ENCODE assay signal across 8 cellular contexts in the genomic region with DNA sequence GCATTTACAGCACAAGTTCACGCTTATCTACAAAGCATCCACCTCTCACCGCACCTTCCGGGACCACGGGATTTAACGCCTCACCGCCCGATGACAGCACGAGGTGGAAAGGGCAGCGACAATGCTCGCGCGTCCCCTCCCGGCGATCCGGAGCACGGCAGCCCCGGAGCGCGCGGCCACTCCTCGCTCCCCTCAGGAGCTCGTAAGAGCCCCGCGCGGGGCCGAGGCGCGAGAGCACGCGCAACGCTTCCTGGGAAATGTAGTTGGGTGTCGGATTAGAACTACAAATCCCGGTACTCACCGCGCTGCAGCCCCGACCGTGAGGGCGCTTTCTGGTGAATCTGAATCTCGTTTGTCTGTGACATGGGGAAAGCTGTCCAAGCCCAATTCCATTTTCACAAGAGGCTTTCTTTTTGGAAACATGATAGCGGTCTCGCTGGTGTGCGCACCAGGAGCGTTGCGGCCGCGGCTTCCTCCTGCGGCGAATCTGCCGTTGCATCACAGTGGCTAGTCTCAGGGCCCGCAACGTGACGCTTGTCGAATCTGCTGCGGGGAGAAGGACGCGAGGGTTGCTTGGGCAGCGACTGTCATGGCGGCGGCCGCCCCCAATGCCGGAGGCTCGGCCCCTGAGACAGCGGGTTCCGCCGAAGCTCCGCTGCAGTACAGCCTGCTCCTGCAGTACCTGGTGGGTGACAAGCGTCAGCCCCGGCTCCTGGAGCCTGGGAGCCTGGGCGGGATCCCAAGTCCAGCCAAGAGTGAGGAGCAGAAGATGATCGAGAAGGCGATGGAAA. TPM values are rescaled to one million over a fixed set of nuclear protein-coding genes. Genes with fewer than 3 reads are reported as not detected.
DNase-seq lines count a peak whose midpoint lies in the region; ATAC-seq and TF ChIP-seq lines count a peak whose summit lies in the region.

A gene (plus strand): TSS at position 576 of the 791 bp plus-strand sequence. CDS start 14 bp downstream, at position 590.

- H3K9me3 ChIP-seq in thoracic aorta = no peaks in the 10 kb centered on the region

- peaks cover 27 to 33% of the 10 kb centered on the region in 2 donors for H3K4me1 ChIP-seq in thoracic aorta (ENCODE audit: control insufficient read depth in 1 of 2, low read depth in 2 of 2)

- H3K27me3 ChIP-seq in thoracic aorta (replicated peaks; ENCODE audit: insufficient read depth) = no peaks in the 10 kb centered on the region

- no peaks in the 10 kb centered on the region for H3K27me3 Mint-ChIP-seq in activated naive CD4-positive, alpha-beta T cell treated with anti-CD3 and anti-CD28 coated beads, Interleukin-2, amount 50 U/mL, for 24 hours

- H3K4me1 Mint-ChIP-seq in activated naive CD4-positive, alpha-beta T cell treated with anti-CD3 and anti-CD28 coated beads, Interleukin-2, amount 50 U/mL, for 24 hours = peaks cover 25% of the 10 kb centered on the region

- H3K4me3 ChIP-seq in thoracic aorta = peak within 1 kb of the TSS; percentile 77

- peak; percentile 91 for TF ChIP-seq POLR2A in GM10847 (IDR thresholded peaks at IDR 0.05; ENCODE audit: extremely low read depth, insufficient read length)

- DNase-seq in NCI-H1092 (lab: John Stamatoyannopoulos, UW) (peak; percentile 90), glomerular endothelial cell (ENCODE audit: extremely low read depth, low read depth, low spot score) (peak; percentile 94), omental fat pad (ENCODE audit: low spot score) (peak; percentile 69), thoracic aorta (ENCODE audit: low spot score) (peak; percentile 71)

- peaks cover 8% of the 10 kb centered on the region for H3K36me3 Mint-ChIP-seq in activated naive CD4-positive, alpha-beta T cell treated with anti-CD3 and anti-CD28 coated beads, Interleukin-2, amount 50 U/mL, for 24 hours

- H3K27ac Mint-ChIP-seq in activated naive CD4-positive, alpha-beta T cell treated with anti-CD3 and anti-CD28 coated beads, Interleukin-2, amount 50 U/mL, for 24 hours = peak within 1 kb of the TSS; percentile 99

- no peaks in the 10 kb centered on the region for H3K9me3 Mint-ChIP-seq in activated naive CD4-positive, alpha-beta T cell treated with anti-CD3 and anti-CD28 coated beads, Interleukin-2, amount 50 U/mL, for 24 hours

- H3K36me3 ChIP-seq in thoracic aorta = peaks cover 3% of the 10 kb centered on the region

- peak in 2 of 3 donors; percentile 43 to 85 for TF ChIP-seq CTCF in omental fat pad (IDR thresholded peaks at IDR 0.05)
- TF ChIP-seq CTCF in thoracic aorta (IDR thresholded peaks at IDR 0.05) = peak; percentile 92

- ATAC-seq in HG02610 (IDR thresholded peaks at IDR 0.05; ENCODE audit: unreplicated experiment) = peak; percentile 85
- peak; percentile 97 for ATAC-seq in SK-N-SH treated with all-trans-retinoic acid at 6 μM for 48 hours
- peak; percentile 90 for ATAC-seq in omental fat pad (ENCODE audit: low FRiP score)
- ATAC-seq in thoracic aorta (ENCODE audit: insufficient number of reproducible peaks, low FRiP score, low read depth) = peak; percentile 92

- peak within 1 kb of the TSS; percentile 98 for H3K4me3 Mint-ChIP-seq in activated naive CD4-positive, alpha-beta T cell treated with anti-CD3 and anti-CD28 coated beads, Interleukin-2, amount 50 U/mL, for 24 hours

- H3K27ac ChIP-seq in thoracic aorta = peak within 1 kb of the TSS; percentile 86 to 88

TF ChIP-seq in SK-N-SH treated with all-trans-retinoic acid at 6 μM for 48 hours, 23 proteins besides CTCF, POLR2A, EP300 and RAD21:
- TF ChIP-seq ARNTL (CRISPR knock-in tag; IDR thresholded peaks at IDR 0.05; ENCODE audit: borderline replicate concordance, low read depth) = peak; percentile 74; the same call in 1 of the 2 replicates
- TF ChIP-seq ZFP3 (CRISPR knock-in tag; IDR thresholded peaks at IDR 0.05) = peak; percentile 53; the same call in 1 of the 2 replicates
- no peak for TF ChIP-seq GLIS3 (CRISPR knock-in tag; IDR thresholded peaks at IDR 0.05)
- TF ChIP-seq, protein P1, sequence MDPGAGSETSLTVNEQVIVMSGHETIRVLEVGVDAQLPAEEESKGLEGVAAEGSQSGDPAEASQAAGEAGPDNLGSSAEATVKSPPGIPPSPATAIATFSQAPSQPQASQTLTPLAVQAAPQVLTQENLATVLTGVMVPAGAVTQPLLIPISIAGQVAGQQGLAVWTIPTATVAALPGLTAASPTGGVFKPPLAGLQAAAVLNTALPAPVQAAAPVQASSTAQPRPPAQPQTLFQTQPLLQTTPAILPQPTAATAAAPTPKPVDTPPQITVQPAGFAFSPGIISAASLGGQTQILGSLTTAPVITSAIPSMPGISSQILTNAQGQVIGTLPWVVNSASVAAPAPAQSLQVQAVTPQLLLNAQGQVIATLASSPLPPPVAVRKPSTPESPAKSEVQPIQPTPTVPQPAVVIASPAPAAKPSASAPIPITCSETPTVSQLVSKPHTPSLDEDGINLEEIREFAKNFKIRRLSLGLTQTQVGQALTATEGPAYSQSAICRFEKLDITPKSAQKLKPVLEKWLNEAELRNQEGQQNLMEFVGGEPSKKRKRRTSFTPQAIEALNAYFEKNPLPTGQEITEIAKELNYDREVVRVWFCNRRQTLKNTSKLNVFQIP (CRISPR knock-in tag; IDR thresholded peaks at IDR 0.05; ENCODE audit: borderline replicate concordance, low read depth) = no peak
- TF ChIP-seq CSDC2 (CRISPR knock-in tag; IDR thresholded peaks at IDR 0.05) = no peak
TF ChIP-seq in SK-N-SH treated with all-trans-retinoic acid at 6 μM for 48 hours: peak in this region for 2.

RNA-seq across cellular contexts. Expression of the gene that starts here (rescaled TPM):
- total RNA-seq in glomerular endothelial cell = 21.6 and 22.9 TPM in 2 replicates
- 10 to 100 TPM; 10.9 to 18.3 (median 13.4) TPM for total RNA-seq in omental fat pad
- 10 to 100 TPM; 12.6 to 13.0 TPM for total RNA-seq in thoracic aorta

Comparison
In these comparisons a context has a peak if more than half of its experiments do, and no peak if none do; other contexts are left out.
1. Peak in every context shown above with its lines: DNase-seq, ATAC-seq, H3K4me3 ChIP-seq and H3K27ac ChIP-seq.